In the genomic region with DNA sequence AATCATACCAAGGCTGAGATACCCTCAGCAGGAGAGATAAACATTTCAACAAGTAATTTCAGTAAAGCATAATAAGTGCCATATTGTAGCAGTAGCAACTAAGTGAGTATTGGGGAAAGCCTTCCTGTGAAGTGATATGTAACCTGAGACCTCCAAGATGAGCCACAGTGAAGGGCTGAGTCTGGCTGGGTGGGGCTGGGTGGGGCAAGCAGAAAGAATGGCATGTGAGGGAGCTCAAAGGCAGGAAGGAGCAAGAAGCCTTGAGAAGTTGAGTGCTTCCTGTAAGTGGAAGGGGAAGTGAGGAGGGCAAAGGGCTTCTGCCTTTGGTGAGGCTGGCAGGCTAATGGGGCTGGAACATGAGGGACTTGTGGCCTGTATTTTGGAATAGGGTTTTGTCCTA, we compare ENCODE assay signal across 26 cellular contexts. TPM values are rescaled to one million over a fixed set of nuclear protein-coding genes. Genes with fewer than 3 reads are reported as not detected.
DNase-seq lines count a peak whose midpoint lies in the region; ATAC-seq and TF ChIP-seq lines count a peak whose summit lies in the region.
"Had no signal": no experiment of that assay in that cellular context is flagged by ENCODE, and none has a peak within 500 bp of the region (broad histone marks: within the 10 kb centered on the region; RNA-seq: fewer than 3 reads in every experiment).

No MANE protein-coding gene starts in this region.

- no peak for TF ChIP-seq CTCF in endodermal cell (conservative IDR thresholded peaks at IDR 0.05)

- peaks cover 4% of the 10 kb centered on the region for H3K4me1 Mint-ChIP-seq in endodermal cell
- H3K4me1 Mint-ChIP-seq: activated naive CD8-positive, alpha-beta T cell treated with anti-CD3 and anti-CD28 coated beads for 36 hours; stimulated activated naive B cell treated with anti-CD40 and anti-IgM and Interleukin-4, amounts not matched to agents 10 μg/mL and 1 μg/mL and 100 μg/mL, for 72 hours had no signal

- H3K36me3 Mint-ChIP-seq in endodermal cell (ENCODE audit: low read depth), result no peaks in the 10 kb centered on the region
- H3K36me3 Mint-ChIP-seq: activated naive CD8-positive, alpha-beta T cell treated with anti-CD3 and anti-CD28 coated beads for 36 hours; stimulated activated naive B cell treated with anti-CD40 and anti-IgM and Interleukin-4, amounts not matched to agents 10 μg/mL and 1 μg/mL and 100 μg/mL, for 72 hours had no signal

- H3K4me3 Mint-ChIP-seq in endodermal cell, result no peak overlapping the region
- H3K4me3 Mint-ChIP-seq: activated naive CD8-positive, alpha-beta T cell treated with anti-CD3 and anti-CD28 coated beads for 36 hours; stimulated activated naive B cell treated with anti-CD40 and anti-IgM and Interleukin-4, amounts not matched to agents 10 μg/mL and 1 μg/mL and 100 μg/mL, for 72 hours had no signal

- no peaks in the 10 kb centered on the region for H3K9me3 Mint-ChIP-seq in endodermal cell
- H3K9me3 Mint-ChIP-seq: activated naive CD8-positive, alpha-beta T cell treated with anti-CD3 and anti-CD28 coated beads for 36 hours had no signal

- H3K27ac Mint-ChIP-seq in endodermal cell, result no peak overlapping the region
- H3K27ac Mint-ChIP-seq: activated naive CD8-positive, alpha-beta T cell treated with anti-CD3 and anti-CD28 coated beads for 36 hours; stimulated activated naive B cell treated with anti-CD40 and anti-IgM and Interleukin-4, amounts not matched to agents 10 μg/mL and 1 μg/mL and 100 μg/mL, for 72 hours had no signal

- H3K9ac ChIP-seq in endodermal cell (ENCODE audit: extremely low read depth, low read length, poor library complexity, severe bottlenecking), result no peak overlapping the region

- no peak overlapping the region for H3K27ac ChIP-seq in endodermal cell (ENCODE audit: low read depth, low read length)
- H3K27ac ChIP-seq: C4-2B, SK-N-MC, skin epidermis, thoracic aorta had no signal

- no peak for ATAC-seq in HG03039 (IDR thresholded peaks at IDR 0.05; ENCODE audit: unreplicated experiment)
- no peak for ATAC-seq in GM18520 (IDR thresholded peaks at IDR 0.05; ENCODE audit: unreplicated experiment)
- ATAC-seq: stimulated activated naive B cell treated with anti-CD40 and anti-IgM and Interleukin-4, amounts not matched to agents 10 μg/mL and 1 μg/mL and 100 μg/mL, for 72 hours had no signal

- H3K4me1 ChIP-seq in endodermal cell (ENCODE audit: control insufficient read depth, insufficient read depth, low read length), result no peaks in the 10 kb centered on the region

- no peaks in the 10 kb centered on the region for H3K36me3 ChIP-seq in endodermal cell (ENCODE audit: control insufficient read depth, insufficient read depth, low read length)
- H3K36me3 ChIP-seq: thoracic aorta had no signal

- no peaks in the 10 kb centered on the region for H3K9me3 ChIP-seq in endodermal cell (ENCODE audit: control insufficient read depth, low read length)
- H3K9me3 ChIP-seq: thoracic aorta had no signal

- DNase-seq in DMS79 (lab: John Stamatoyannopoulos, UW) (peak; percentile 88), HT-29 (ENCODE audit: low spot score) (peak; percentile 36), NCI-H524 (lab: John Stamatoyannopoulos, UW) (peak; percentile 33 to 71), endodermal cell (peak; percentile 81), NCI-H2196 (lab: John Stamatoyannopoulos, UW; ENCODE audit: unreplicated experiment) (no peak), SIG-M5 treated with dmso at 0.1 percent for 504 hours (lab: John Stamatoyannopoulos, UW; ENCODE audit: unreplicated experiment) (no peak)
- DNase-seq: activated CD4-positive, alpha-beta T cell treated with anti-CD3 and anti-CD28 coated beads, Interleukin-2, amount 50 U/mL, for 4 hours; activated naive CD8-positive, alpha-beta T cell treated with anti-CD3 and anti-CD28 coated beads for 36 hours; cerebellar nuclear complex; erythroblast; foreskin fibroblast; GF-D8; HCEC 1CT; KBM-7; kidney; NCI-H1105; NCI-H226; occipital lobe; stimulated activated CD4-positive, alpha-beta T cell treated with anti-CD3 and anti-CD28 coated beads, Interleukin-1b, Interleukin-23, amount 100 ng/mL, for 48 hours; stimulated activated naive B cell treated with anti-CD40 and anti-IgM and Interleukin-4, amounts not matched to agents 10 μg/mL and 1 μg/mL and 100 μg/mL, for 72 hours had no signal

- peaks cover 15% of the 10 kb centered on the region for H3K27me3 Mint-ChIP-seq in endodermal cell (ENCODE audit: insufficient read depth)
- H3K27me3 Mint-ChIP-seq: activated naive CD8-positive, alpha-beta T cell treated with anti-CD3 and anti-CD28 coated beads for 36 hours had no signal

- peaks cover 6% of the 10 kb centered on the region for H3K27me3 ChIP-seq in endodermal cell (ENCODE audit: control insufficient read depth, insufficient read depth, low read length, poor library complexity, severe bottlenecking)

- no peak overlapping the region for H3K4me3 ChIP-seq in endodermal cell (ENCODE audit: low read length)
- H3K4me3 ChIP-seq: SK-N-MC, skin epidermis, thoracic aorta had no signal

RNA-seq across cellular contexts. Expression of a gene that starts 19.7 kb away (rescaled TPM):
- total RNA-seq in HT-29 (2014; rRNA removed; shearing (Covaris generic)), result 2.6 and 4.0 TPM in 2 replicates
- 10 to 100 TPM in 1 of 2 donors, 1 to 10 TPM in 1; 8.9 to 10.4 TPM for total RNA-seq in endodermal cell
- polyA plus RNA-seq in endodermal cell (2013, experiment 1 of 2), result 9.6 TPM
- polyA plus RNA-seq in endodermal cell (2013, experiment 2 of 2), result 8.4 TPM

Comparison
In these comparisons a context has a peak if more than half of its experiments do, and no peak if none do; other contexts are left out.
1. DNase-seq: peak in DMS79 (single experiment), HT-29 (single experiment), NCI-H524 (2 of 2) and endodermal cell (single experiment); none in NCI-H2196 (single experiment) and SIG-M5 treated with dmso at 0.1 percent for 504 hours (single experiment).